ENCODE assay signal across 1 cellular context in the genomic region with DNA sequence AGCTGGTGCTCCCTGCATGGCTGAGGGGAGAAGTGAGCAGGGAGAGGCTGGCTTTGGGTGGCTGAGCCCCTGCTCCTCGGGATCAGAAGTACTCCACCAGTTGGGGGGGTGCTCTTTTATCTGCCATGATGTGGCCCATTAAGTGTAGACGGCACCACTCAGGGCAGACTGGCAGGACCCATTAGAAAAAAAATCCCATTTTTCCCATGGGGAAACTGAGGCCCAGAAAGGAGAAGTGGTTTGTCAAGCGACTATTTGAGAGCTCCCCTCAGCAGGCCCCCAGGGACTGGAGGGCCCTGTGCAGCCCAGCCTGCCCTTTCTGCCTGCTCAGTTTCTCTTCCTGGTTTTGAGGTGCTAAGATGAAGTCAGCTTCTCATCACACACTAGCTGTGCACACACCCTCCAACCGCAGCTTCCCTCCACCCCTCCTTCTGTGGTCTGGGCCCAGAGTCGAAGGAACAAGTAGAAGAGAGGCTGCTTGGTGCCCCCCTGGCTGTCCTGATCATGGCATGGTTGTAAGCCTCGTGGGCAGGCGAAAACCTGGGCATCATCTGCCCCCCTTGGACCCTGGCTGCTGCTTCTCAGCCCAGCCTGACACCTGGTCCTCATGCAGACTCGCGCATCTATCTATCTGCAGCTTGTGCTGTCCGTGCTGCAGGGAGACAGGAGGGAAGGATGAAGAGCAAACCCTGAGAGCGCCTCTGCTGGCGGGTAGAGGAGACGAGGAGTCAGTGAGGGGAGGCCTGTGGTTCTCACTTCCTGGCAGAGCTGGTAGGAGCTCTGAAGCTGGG.
TF ChIP-seq lines count a peak whose summit lies in the region.

No MANE protein-coding gene starts in this region.

TF ChIP-seq in WTC11, 78 proteins besides CTCF, POLR2A, EP300 and RAD21 (continued from another document):
- TF ChIP-seq, protein P1, sequence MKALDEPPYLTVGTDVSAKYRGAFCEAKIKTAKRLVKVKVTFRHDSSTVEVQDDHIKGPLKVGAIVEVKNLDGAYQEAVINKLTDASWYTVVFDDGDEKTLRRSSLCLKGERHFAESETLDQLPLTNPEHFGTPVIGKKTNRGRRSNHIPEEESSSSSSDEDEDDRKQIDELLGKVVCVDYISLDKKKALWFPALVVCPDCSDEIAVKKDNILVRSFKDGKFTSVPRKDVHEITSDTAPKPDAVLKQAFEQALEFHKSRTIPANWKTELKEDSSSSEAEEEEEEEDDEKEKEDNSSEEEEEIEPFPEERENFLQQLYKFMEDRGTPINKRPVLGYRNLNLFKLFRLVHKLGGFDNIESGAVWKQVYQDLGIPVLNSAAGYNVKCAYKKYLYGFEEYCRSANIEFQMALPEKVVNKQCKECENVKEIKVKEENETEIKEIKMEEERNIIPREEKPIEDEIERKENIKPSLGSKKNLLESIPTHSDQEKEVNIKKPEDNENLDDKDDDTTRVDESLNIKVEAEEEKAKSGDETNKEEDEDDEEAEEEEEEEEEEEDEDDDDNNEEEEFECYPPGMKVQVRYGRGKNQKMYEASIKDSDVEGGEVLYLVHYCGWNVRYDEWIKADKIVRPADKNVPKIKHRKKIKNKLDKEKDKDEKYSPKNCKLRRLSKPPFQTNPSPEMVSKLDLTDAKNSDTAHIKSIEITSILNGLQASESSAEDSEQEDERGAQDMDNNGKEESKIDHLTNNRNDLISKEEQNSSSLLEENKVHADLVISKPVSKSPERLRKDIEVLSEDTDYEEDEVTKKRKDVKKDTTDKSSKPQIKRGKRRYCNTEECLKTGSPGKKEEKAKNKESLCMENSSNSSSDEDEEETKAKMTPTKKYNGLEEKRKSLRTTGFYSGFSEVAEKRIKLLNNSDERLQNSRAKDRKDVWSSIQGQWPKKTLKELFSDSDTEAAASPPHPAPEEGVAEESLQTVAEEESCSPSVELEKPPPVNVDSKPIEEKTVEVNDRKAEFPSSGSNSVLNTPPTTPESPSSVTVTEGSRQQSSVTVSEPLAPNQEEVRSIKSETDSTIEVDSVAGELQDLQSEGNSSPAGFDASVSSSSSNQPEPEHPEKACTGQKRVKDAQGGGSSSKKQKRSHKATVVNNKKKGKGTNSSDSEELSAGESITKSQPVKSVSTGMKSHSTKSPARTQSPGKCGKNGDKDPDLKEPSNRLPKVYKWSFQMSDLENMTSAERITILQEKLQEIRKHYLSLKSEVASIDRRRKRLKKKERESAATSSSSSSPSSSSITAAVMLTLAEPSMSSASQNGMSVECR (CRISPR knock-in tag; IDR thresholded peaks at IDR 0.05; ENCODE audit: borderline replicate concordance): no peak
- TF ChIP-seq TP53 (CRISPR knock-in tag; IDR thresholded peaks at IDR 0.05): no peak
- no peak for TF ChIP-seq ZMAT4 (CRISPR knock-in tag; IDR thresholded peaks at IDR 0.05)
- no peak for TF ChIP-seq ZNF671 (CRISPR knock-in tag; IDR thresholded peaks at IDR 0.05)
- TF ChIP-seq, protein P2, sequence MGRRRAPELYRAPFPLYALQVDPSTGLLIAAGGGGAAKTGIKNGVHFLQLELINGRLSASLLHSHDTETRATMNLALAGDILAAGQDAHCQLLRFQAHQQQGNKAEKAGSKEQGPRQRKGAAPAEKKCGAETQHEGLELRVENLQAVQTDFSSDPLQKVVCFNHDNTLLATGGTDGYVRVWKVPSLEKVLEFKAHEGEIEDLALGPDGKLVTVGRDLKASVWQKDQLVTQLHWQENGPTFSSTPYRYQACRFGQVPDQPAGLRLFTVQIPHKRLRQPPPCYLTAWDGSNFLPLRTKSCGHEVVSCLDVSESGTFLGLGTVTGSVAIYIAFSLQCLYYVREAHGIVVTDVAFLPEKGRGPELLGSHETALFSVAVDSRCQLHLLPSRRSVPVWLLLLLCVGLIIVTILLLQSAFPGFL (CRISPR knock-in tag; IDR thresholded peaks at IDR 0.05; ENCODE audit: borderline replicate concordance): no peak
- TF ChIP-seq ESRRA (CRISPR knock-in tag; IDR thresholded peaks at IDR 0.05; ENCODE audit: borderline replicate concordance): no peak
- TF ChIP-seq ELF4 (CRISPR knock-in tag; IDR thresholded peaks at IDR 0.05; ENCODE audit: low read depth): no peak
- TF ChIP-seq, protein P3, sequence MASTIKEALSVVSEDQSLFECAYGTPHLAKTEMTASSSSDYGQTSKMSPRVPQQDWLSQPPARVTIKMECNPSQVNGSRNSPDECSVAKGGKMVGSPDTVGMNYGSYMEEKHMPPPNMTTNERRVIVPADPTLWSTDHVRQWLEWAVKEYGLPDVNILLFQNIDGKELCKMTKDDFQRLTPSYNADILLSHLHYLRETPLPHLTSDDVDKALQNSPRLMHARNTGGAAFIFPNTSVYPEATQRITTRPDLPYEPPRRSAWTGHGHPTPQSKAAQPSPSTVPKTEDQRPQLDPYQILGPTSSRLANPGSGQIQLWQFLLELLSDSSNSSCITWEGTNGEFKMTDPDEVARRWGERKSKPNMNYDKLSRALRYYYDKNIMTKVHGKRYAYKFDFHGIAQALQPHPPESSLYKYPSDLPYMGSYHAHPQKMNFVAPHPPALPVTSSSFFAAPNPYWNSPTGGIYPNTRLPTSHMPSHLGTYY (CRISPR knock-in tag; IDR thresholded peaks at IDR 0.05): no peak
- TF ChIP-seq, protein P4, sequence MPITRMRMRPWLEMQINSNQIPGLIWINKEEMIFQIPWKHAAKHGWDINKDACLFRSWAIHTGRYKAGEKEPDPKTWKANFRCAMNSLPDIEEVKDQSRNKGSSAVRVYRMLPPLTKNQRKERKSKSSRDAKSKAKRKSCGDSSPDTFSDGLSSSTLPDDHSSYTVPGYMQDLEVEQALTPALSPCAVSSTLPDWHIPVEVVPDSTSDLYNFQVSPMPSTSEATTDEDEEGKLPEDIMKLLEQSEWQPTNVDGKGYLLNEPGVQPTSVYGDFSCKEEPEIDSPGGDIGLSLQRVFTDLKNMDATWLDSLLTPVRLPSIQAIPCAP (CRISPR knock-in tag; IDR thresholded peaks at IDR 0.05): no peak
- no peak for TF ChIP-seq ZNF396 (CRISPR knock-in tag; IDR thresholded peaks at IDR 0.05; ENCODE audit: borderline replicate concordance)
